ENCODE assay signal across 8 cellular contexts in genomic region chr1:9438431-9439073, GRCh38.
DNase-seq lines count a peak whose midpoint lies in the region; ATAC-seq, FAIRE-seq and TF ChIP-seq lines count a peak whose summit lies in the region.

No MANE protein-coding gene starts in this region.

- H3K9me3 ChIP-seq in heart right ventricle: no peaks in the 10 kb centered on the region

- no peaks in the 10 kb centered on the region for H3K9me3 Mint-ChIP-seq in T-helper 2 cell treated with Interferon-gamma antibody and Interleukin-4, amounts not matched to agents 5 μg/mL and 100 μg/mL, for 36 hours

- peaks cover 21% of the 10 kb centered on the region for H3K27me3 Mint-ChIP-seq in T-helper 2 cell treated with Interferon-gamma antibody and Interleukin-4, amounts not matched to agents 5 μg/mL and 100 μg/mL, for 36 hours (ENCODE audit: low read depth)

- H3K27ac Mint-ChIP-seq in T-helper 2 cell treated with Interferon-gamma antibody and Interleukin-4, amounts not matched to agents 5 μg/mL and 100 μg/mL, for 36 hours: no peak overlapping the region

- H3K27me3 ChIP-seq in heart right ventricle: no peaks in the 10 kb centered on the region

- H3K36me3 ChIP-seq in heart right ventricle: no peaks in the 10 kb centered on the region

- peak in 7 of 8 donors; percentile 15 to 62 (median 30) for ATAC-seq in heart right ventricle
- no peak for ATAC-seq in HG03139 (IDR thresholded peaks at IDR 0.05; ENCODE audit: unreplicated experiment)
- no peak for ATAC-seq in HG02763 (IDR thresholded peaks at IDR 0.05; ENCODE audit: unreplicated experiment)

- H3K4me3 ChIP-seq in heart right ventricle: no peak overlapping the region
- no peak overlapping the region for H3K4me3 ChIP-seq in retinal pigment epithelial cell (ENCODE audit: low read length)

- intact Hi-C loops in heart right ventricle (cut with DNase I): loop anchor here in 1 of 10 donors (5.0 kb wide), 1 partner anchor 49 kb away; no protein-coding TSS in a partner anchor

- H3K4me3 Mint-ChIP-seq in T-helper 2 cell treated with Interferon-gamma antibody and Interleukin-4, amounts not matched to agents 5 μg/mL and 100 μg/mL, for 36 hours: no peak overlapping the region

- DNase-seq in GM03348 (ENCODE audit: low spot score) (peak; percentile 69), T1000 (lab: John Stamatoyannopoulos, UW) (peak; percentile 54), heart right ventricle (peak; percentile 26 to 32), retinal pigment epithelial cell (ENCODE audit: low read depth) (peak; percentile 58), D721Med (ENCODE audit: insufficient read length, low spot score) (no peak)
- no peak for DNase-seq in T-helper 2 cell treated with Interferon-gamma antibody and Interleukin-4, amounts not matched to agents 5 μg/mL and 100 μg/mL, for 36 hours (ENCODE audit: low spot score)

- TF ChIP-seq CTCF in heart right ventricle (IDR thresholded peaks at IDR 0.05): no peak
- no peak for TF ChIP-seq CTCF in retinal pigment epithelial cell (conservative IDR thresholded peaks at IDR 0.05; ENCODE audit: low read depth, low read length)
- TF ChIP-seq CTCF in D721Med (IDR thresholded peaks at IDR 0.05; ENCODE audit: insufficient read depth, missing control alignments): no peak

- no peaks in the 10 kb centered on the region for H3K4me1 Mint-ChIP-seq in T-helper 2 cell treated with Interferon-gamma antibody and Interleukin-4, amounts not matched to agents 5 μg/mL and 100 μg/mL, for 36 hours (ENCODE audit: low read depth)

- H3K4me1 ChIP-seq in heart right ventricle: peaks cover 5 to 91% (median 50%) of the 10 kb centered on the region in 9 donors

- WGBS in heart right ventricle, 2 donors: 53 to 56% methylated on average over 12 of the region's 12 CpGs

- no peaks in the 10 kb centered on the region for H3K36me3 Mint-ChIP-seq in T-helper 2 cell treated with Interferon-gamma antibody and Interleukin-4, amounts not matched to agents 5 μg/mL and 100 μg/mL, for 36 hours (ENCODE audit: low read depth)

- H3K27ac ChIP-seq in heart right ventricle: peak overlapping the region in 9 of 10 donors; percentile 9 to 91 (median 56)

- no peak for FAIRE-seq in D721Med (lab: Jason Lieb, UNC)

Comparison
In these comparisons a context has a peak if more than half of its experiments do, and no peak if none do; other contexts are left out.
1. DNase-seq: peak in GM03348 (single experiment), T1000 (single experiment), heart right ventricle (2 of 2) and retinal pigment epithelial cell (single experiment); none in D721Med (single experiment) and T-helper 2 cell treated with Interferon-gamma antibody and Interleukin-4, amounts not matched to agents 5 μg/mL and 100 μg/mL, for 36 hours (single experiment).
2. ATAC-seq: peak in heart right ventricle (7 of 8); none in HG03139 (single experiment) and HG02763 (single experiment).